14 cellular contexts compared by ENCODE assay signal in the genomic region with DNA sequence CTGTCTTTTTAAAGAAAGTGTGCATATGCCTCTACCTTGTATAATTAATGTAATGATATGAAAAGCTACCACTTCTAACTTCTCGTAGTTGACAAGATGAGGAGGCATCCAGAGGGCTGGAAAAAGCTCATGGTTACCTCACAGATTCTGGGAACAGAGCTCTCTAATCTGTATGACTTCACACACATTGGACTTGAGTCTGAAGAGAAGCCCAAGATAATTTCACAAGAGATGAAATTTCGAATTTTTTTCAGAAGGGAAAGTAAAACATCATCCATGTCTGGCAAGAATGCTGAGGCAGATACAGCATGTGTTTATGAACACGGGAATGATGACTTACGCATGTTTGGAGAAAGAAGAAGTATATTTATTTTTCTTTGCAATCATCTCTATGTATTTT.
A peak's percentile ranks its signal among the peaks of the same experiment; 100 is the strongest.
DNase-seq lines count a peak whose midpoint lies in the region; ATAC-seq and TF ChIP-seq lines count a peak whose summit lies in the region.
"Had no signal": no experiment of that assay in that cellular context is flagged by ENCODE, and none has a peak within 500 bp of the region (broad histone marks: within the 10 kb centered on the region; RNA-seq: fewer than 3 reads in every experiment).

No MANE protein-coding gene starts in this region.

- ATAC-seq in HG03280 (IDR thresholded peaks at IDR 0.05; ENCODE audit: unreplicated experiment) (peak; percentile 14), right lobe of liver (peak in 2 of 4 donors; percentile 12 to 65), HG03108 (IDR thresholded peaks at IDR 0.05; ENCODE audit: unreplicated experiment) (no peak), HG02840 (IDR thresholded peaks at IDR 0.05; ENCODE audit: low FRiP score, unreplicated experiment) (no peak)
- ATAC-seq: mucosa of descending colon had no signal

- DNase-seq in esophagus muscularis mucosa (ENCODE audit: extremely low spot score) (no peak), right lobe of liver (no peak), tibial artery (peak in 1 of 2 donors; percentile 31), mucosa of gallbladder (ENCODE audit: low spot score) (no peak), HT-29 (ENCODE audit: low spot score) (no peak)
- DNase-seq: activated CD8-positive, alpha-beta memory T cell treated with anti-CD3 and anti-CD28 coated beads, Interleukin-2, amount 50 U/mL, for 4 hours; activated naive CD8-positive, alpha-beta T cell treated with anti-CD3 and anti-CD28 coated beads, Interleukin-2, amount 10 ng/mL, durations not matched to agents 7 days and 5 days; mucosa of descending colon; NCI-H1417 treated with DMSO at 0.1 percent for 48 hours; NCI-H526 treated with DMSO at 0.1 percent for 48 hours; WERI-Rb-1 had no signal

- TF ChIP-seq POLR2A in esophagus muscularis mucosa (IDR thresholded peaks at IDR 0.05; ENCODE audit: low read depth) (no peak), right lobe of liver (IDR thresholded peaks at IDR 0.05) (no peak)

- 59% methylated on average over 4 of the region's 4 CpGs for WGBS in esophagus muscularis mucosa
- 31% methylated on average over 4 of the region's 4 CpGs for WGBS in right lobe of liver (ENCODE audit: insufficient coverage, low coverage, low lambda C conversion rate, missing lambda C conversion rate)

- no peak for TF ChIP-seq CTCF in esophagus muscularis mucosa (IDR thresholded peaks at IDR 0.05)
- TF ChIP-seq CTCF in right lobe of liver (IDR thresholded peaks at IDR 0.05) = no peak
- TF ChIP-seq CTCF in tibial artery (IDR thresholded peaks at IDR 0.05) = no peak

- H3K36me3 ChIP-seq in esophagus muscularis mucosa = no peaks in the 10 kb centered on the region
- no peaks in the 10 kb centered on the region for H3K36me3 ChIP-seq in right lobe of liver
- no peaks in the 10 kb centered on the region for H3K36me3 ChIP-seq in tibial artery
- H3K36me3 ChIP-seq: WERI-Rb-1 had no signal

- TF ChIP-seq EP300 in esophagus muscularis mucosa (IDR thresholded peaks at IDR 0.05) = no peak

- H3K9me3 ChIP-seq in esophagus muscularis mucosa (no peaks in the 10 kb centered on the region), right lobe of liver (no peaks in the 10 kb centered on the region), tibial artery (no peaks in the 10 kb centered on the region)
- H3K9me3 ChIP-seq: mucosa of descending colon had no signal

- intact Hi-C loops in esophagus muscularis mucosa (cut with DNase I) = no loop called here
- intact Hi-C loops in right lobe of liver (cut with DNase I) = no loop called here
- intact Hi-C loops in tibial artery (cut with DNase I; ENCODE audit: low total_unique reads) = no loop called here

- H3K4me3 ChIP-seq in esophagus muscularis mucosa (peak overlapping the region in 3 of 4 donors; percentile 12 to 20 (median 12)), right lobe of liver (no peak overlapping the region), tibial artery (no peak overlapping the region)
- H3K4me3 ChIP-seq: mucosa of descending colon had no signal

- H3K4me1 ChIP-seq in esophagus muscularis mucosa (peaks cover 11 to 28% (median 22%) of the 10 kb centered on the region in 4 donors), right lobe of liver (peaks cover 0 to 34% (median 12%) of the 10 kb centered on the region in 4 donors), tibial artery (peaks cover 0 to 44% (median 19%) of the 10 kb centered on the region in 4 donors)

- H3K27me3 ChIP-seq in esophagus muscularis mucosa (no peaks in the 10 kb centered on the region), right lobe of liver (no peaks in the 10 kb centered on the region), tibial artery (no peaks in the 10 kb centered on the region)

- H3K27ac ChIP-seq in esophagus muscularis mucosa (replicated peaks in 1 of 4) = peak overlapping the region; percentile 39 to 67 (median 55)
- peak overlapping the region in 2 of 3 donors; percentile 19 to 41 for H3K27ac ChIP-seq in right lobe of liver
- peak overlapping the region; percentile 15 to 26 for H3K27ac ChIP-seq in tibial artery
- H3K27ac ChIP-seq: WERI-Rb-1 had no signal

Comparison
In these comparisons a context has a peak if more than half of its experiments do, and no peak if none do; other contexts are left out.
1. H3K4me3 ChIP-seq: peak in esophagus muscularis mucosa (3 of 4); none in right lobe of liver (0 of 3) and tibial artery (0 of 2).
2. Peak in every context shown above with its lines, with median percentiles within 50 percentile points of each other: H3K27ac ChIP-seq.